In genomic region chr10:127017406-127018297, GRCh38 we compare ENCODE assay signal across 27 cellular contexts.
DNase-seq lines count a peak whose midpoint lies in the region; ATAC-seq and TF ChIP-seq lines count a peak whose summit lies in the region.
"Had no signal": no experiment of that assay in that cellular context is flagged by ENCODE, and none has a peak within 500 bp of the region (broad histone marks: within the 10 kb centered on the region; RNA-seq: fewer than 3 reads in every experiment).

No MANE protein-coding gene starts in this region.

- no peak overlapping the region for H4K8ac ChIP-seq in H9 (replicated peaks; ENCODE audit: insufficient read length, low read depth, low read length)

- H3K4me1 ChIP-seq in HUES64 (ENCODE audit: insufficient read depth, low read length) (peaks cover 4% of the 10 kb centered on the region; the same call in 1 of the 2 replicates), H9 (ENCODE audit: insufficient read depth, low read length) (no peaks in the 10 kb centered on the region)
- H3K4me1 ChIP-seq: BE2C had no signal

- no peaks in the 10 kb centered on the region for H3K23me2 ChIP-seq in H9 (ENCODE audit: insufficient read length, low read depth, low read length, poor library complexity, severe bottlenecking)

- no peak overlapping the region for H3K23ac ChIP-seq in H9 (ENCODE audit: insufficient read length, low read depth, low read length)

- no peak overlapping the region for H3K56ac ChIP-seq in H9 (ENCODE audit: insufficient read length, low read depth, low read length)

- H2BK15ac ChIP-seq in H9 (ENCODE audit: low read depth, low read length): no peak overlapping the region

- H3K27me3 ChIP-seq in HUES64 (ENCODE audit: insufficient read depth, low read length) (no peaks in the 10 kb centered on the region), H9 (ENCODE audit: insufficient read depth, low read length) (no peaks in the 10 kb centered on the region)
- H3K27me3 ChIP-seq: BE2C, ovary, SJCRH30, tibial artery had no signal

- H3K9me3 ChIP-seq in HUES64 (ENCODE audit: insufficient read depth, low read depth, low read length) (no peaks in the 10 kb centered on the region), H9 (ENCODE audit: control insufficient read depth, low read depth, low read length) (no peaks in the 10 kb centered on the region)
- H3K9me3 ChIP-seq: BE2C, ovary, SJCRH30, tibial artery had no signal

- H3K4me3 Mint-ChIP-seq in H9: no peak overlapping the region
- H3K4me3 Mint-ChIP-seq: activated CD4-positive, alpha-beta T cell treated with anti-CD3 and anti-CD28 coated beads, Interleukin-2, amount 10 ng/mL, durations not matched to agents 24 days and 14 days; CD8-positive, alpha-beta T cell; natural killer cell treated with Interleukin-12 subunit alpha and Interleukin-12 subunit beta and Interleukin-15 and Interleukin-18, amount 100 ng/mL, for 72 hours; T-cell had no signal

- H3K27ac ChIP-seq in HUES64 (ENCODE audit: low read depth, low read length) (no peak overlapping the region), H9 (ENCODE audit: insufficient read length, low read depth, low read length) (no peak overlapping the region)
- H3K27ac ChIP-seq: ovary, SJCRH30, tibial artery had no signal

- WGBS in HUES64: 83% methylated on average over 22 of the region's 22 CpGs
- no CpG with 5 or more reads among the region's 22 CpGs for WGBS in H9 (ENCODE audit: extremely low coverage, insufficient read length, low lambda C conversion rate)

- no peak overlapping the region for H3T11ph ChIP-seq in H9 (ENCODE audit: low read length)

- no peak overlapping the region; a peak in 1 of 7 replicates for H3K27ac Mint-ChIP-seq in H9
- H3K27ac Mint-ChIP-seq: activated CD4-positive, alpha-beta T cell treated with anti-CD3 and anti-CD28 coated beads, Interleukin-2, amount 10 ng/mL, durations not matched to agents 24 days and 14 days; activated naive CD4-positive, alpha-beta T cell treated with anti-CD3 and anti-CD28 coated beads, Interleukin-2, amount 50 U/mL, for 72 hours; CD8-positive, alpha-beta T cell; natural killer cell treated with Interleukin-12 subunit alpha and Interleukin-12 subunit beta and Interleukin-15 and Interleukin-18, amount 100 ng/mL, for 72 hours; T-cell had no signal

- no peaks in the 10 kb centered on the region for H3K27me3 Mint-ChIP-seq in H9 (ENCODE audit: low read depth)
- H3K27me3 Mint-ChIP-seq: activated CD4-positive, alpha-beta T cell treated with anti-CD3 and anti-CD28 coated beads, Interleukin-2, amount 10 ng/mL, durations not matched to agents 24 days and 14 days had no signal

- no peak overlapping the region for H3K4me3 ChIP-seq in HUES64 (ENCODE audit: low read length)
- no peak overlapping the region for H3K4me3 ChIP-seq in skeletal muscle cell (ENCODE audit: low read depth, low read length)
- H3K4me3 ChIP-seq: ovary, SJCRH30, tibial artery had no signal

- peak; percentile 19 for DNase-seq in amniotic epithelial cell (ENCODE audit: low read depth)
- DNase-seq in left colon: no peak
- DNase-seq in skeletal muscle cell (ENCODE audit: low read depth): peak; percentile 25
- DNase-seq in NCI-H128 (lab: John Stamatoyannopoulos, UW; ENCODE audit: unreplicated experiment): no peak
- DNase-seq in epidermal melanocyte (ENCODE audit: insufficient read length, low spot score): no peak
- no peak for DNase-seq in H9
- DNase-seq: activated CD4-positive, alpha-beta T cell treated with anti-CD3 and anti-CD28 coated beads, Interleukin-2, amount 10 ng/mL, durations not matched to agents 24 days and 14 days; activated CD8-positive, alpha-beta memory T cell treated with anti-CD3 and anti-CD28 coated beads for 24 hours; activated T-cell treated with anti-CD3 and anti-CD28 coated beads for 4 hours; BE2C; CD8-positive, alpha-beta T cell; effector CD4-positive, alpha-beta T cell; islet precursor cell; KBM-7; MM.1S; NCI-H1417 treated with DMSO at 0.1 percent for 48 hours; NCI-H2029 treated with DMSO at 0.1 percent for 48 hours; NCI-H526; ovary; stimulated activated CD8-positive, alpha-beta memory T cell treated with anti-CD3 and anti-CD28 coated beads, Interleukin-4, amount 100 ng/mL, for 48 hours; T-cell; tibial artery had no signal

- H3K14ac ChIP-seq in H9 (ENCODE audit: insufficient read depth, low read length): no peak overlapping the region

- H4K5ac ChIP-seq in H9 (ENCODE audit: insufficient read length, low read depth, low read length): no peak overlapping the region

- no peak overlapping the region for H2AFZ ChIP-seq in H9 (ENCODE audit: low read length)

- no peak overlapping the region for H2BK120ac ChIP-seq in H9 (ENCODE audit: low read depth, low read length, poor library complexity, severe bottlenecking)

- H3K36me3 Mint-ChIP-seq in H9 (ENCODE audit: insufficient read depth in 1 of 3, low read depth in 3 of 3): peaks cover 3 to 27% (median 5%) of the 10 kb centered on the region in 3 experiments; a peak in 5 of 7 replicates
- H3K36me3 Mint-ChIP-seq: activated naive CD4-positive, alpha-beta T cell treated with anti-CD3 and anti-CD28 coated beads, Interleukin-2, amount 50 U/mL, for 72 hours; CD8-positive, alpha-beta T cell; natural killer cell treated with Interleukin-12 subunit alpha and Interleukin-12 subunit beta and Interleukin-15 and Interleukin-18, amount 100 ng/mL, for 72 hours; T-cell had no signal

- TF ChIP-seq CTCF in H9 (conservative IDR thresholded peaks at IDR 0.05): no peak

- H3K9ac ChIP-seq in HUES64 (ENCODE audit: low read depth, low read length) (0 out of 2 replicates have a peak overlapping the region, but pooled peaks have one; percentile 27), H9 (ENCODE audit: extremely low read depth, insufficient read length, low read length) (no peak overlapping the region)

- no peak overlapping the region for H4K91ac ChIP-seq in H9 (ENCODE audit: insufficient read length, low read depth, low read length)

- no peak overlapping the region for H2AK5ac ChIP-seq in H9 (ENCODE audit: insufficient read length, low read length)

- H3K79me1 ChIP-seq in H9 (ENCODE audit: insufficient read depth, low read depth, low read length, poor library complexity, severe bottlenecking): no peaks in the 10 kb centered on the region

- no peak overlapping the region for H2BK20ac ChIP-seq in H9 (ENCODE audit: low read depth, low read length, poor library complexity, severe bottlenecking)

- H3K4ac ChIP-seq in H9 (ENCODE audit: low read depth, low read length): no peak overlapping the region

- no peak overlapping the region for H3K4me2 ChIP-seq in H9 (ENCODE audit: insufficient read depth, insufficient read length, low read length)

- H2BK12ac ChIP-seq in H9 (ENCODE audit: insufficient read length, low read depth, low read length): no peak overlapping the region

- no peaks in the 10 kb centered on the region; the same call in 1 of the 2 replicates for H3K79me2 ChIP-seq in H9 (ENCODE audit: insufficient read depth, low read length)

- H2BK5ac ChIP-seq in H9 (ENCODE audit: insufficient read length, low read length): no peak overlapping the region

- intact Hi-C loops in left colon (cut with DNase I, micrococcal nuclease): no loop called here

- peaks cover 35% of the 10 kb centered on the region; the same call in 1 of the 2 replicates for H3K36me3 ChIP-seq in HUES64 (ENCODE audit: insufficient read depth, low read length)
- H3K36me3 ChIP-seq: BE2C, ovary had no signal

- no peaks in the 10 kb centered on the region for H4K20me1 ChIP-seq in H9 (ENCODE audit: control insufficient read depth, insufficient read depth, insufficient read length)

- no peaks in the 10 kb centered on the region for H3K9me3 Mint-ChIP-seq in H9
- H3K9me3 Mint-ChIP-seq: activated CD4-positive, alpha-beta T cell treated with anti-CD3 and anti-CD28 coated beads, Interleukin-2, amount 10 ng/mL, durations not matched to agents 24 days and 14 days; activated naive CD4-positive, alpha-beta T cell treated with anti-CD3 and anti-CD28 coated beads, Interleukin-2, amount 50 U/mL, for 72 hours; CD8-positive, alpha-beta T cell; natural killer cell treated with Interleukin-12 subunit alpha and Interleukin-12 subunit beta and Interleukin-15 and Interleukin-18, amount 100 ng/mL, for 72 hours; T-cell had no signal

- H3K4me1 Mint-ChIP-seq in H9: peaks cover 8 to 9% of the 10 kb centered on the region in 2 experiments; a peak in 3 of 4 replicates
- H3K4me1 Mint-ChIP-seq: activated CD4-positive, alpha-beta T cell treated with anti-CD3 and anti-CD28 coated beads, Interleukin-2, amount 10 ng/mL, durations not matched to agents 24 days and 14 days had no signal

- H3K18ac ChIP-seq in H9 (ENCODE audit: insufficient read length, low read depth, low read length): no peak overlapping the region

- peak; percentile 15 for ATAC-seq in left colon
- no peak for ATAC-seq in GM19023 (IDR thresholded peaks at IDR 0.05; ENCODE audit: unreplicated experiment)
- ATAC-seq: activated naive CD4-positive, alpha-beta T cell treated with anti-CD3 and anti-CD28 coated beads, Interleukin-2, amount 50 U/mL, for 72 hours; CD8-positive, alpha-beta T cell; T-cell had no signal

Comparison
In these comparisons a context has a peak if more than half of its experiments do, and no peak if none do; other contexts are left out.
1. DNase-seq: peak in amniotic epithelial cell (single experiment) and skeletal muscle cell (single experiment); none in left colon (0 of 2), NCI-H128 (single experiment), epidermal melanocyte (single experiment) and H9 (single experiment).